Comparison of ENCODE assay signal across 1 cellular context in the genomic region with DNA sequence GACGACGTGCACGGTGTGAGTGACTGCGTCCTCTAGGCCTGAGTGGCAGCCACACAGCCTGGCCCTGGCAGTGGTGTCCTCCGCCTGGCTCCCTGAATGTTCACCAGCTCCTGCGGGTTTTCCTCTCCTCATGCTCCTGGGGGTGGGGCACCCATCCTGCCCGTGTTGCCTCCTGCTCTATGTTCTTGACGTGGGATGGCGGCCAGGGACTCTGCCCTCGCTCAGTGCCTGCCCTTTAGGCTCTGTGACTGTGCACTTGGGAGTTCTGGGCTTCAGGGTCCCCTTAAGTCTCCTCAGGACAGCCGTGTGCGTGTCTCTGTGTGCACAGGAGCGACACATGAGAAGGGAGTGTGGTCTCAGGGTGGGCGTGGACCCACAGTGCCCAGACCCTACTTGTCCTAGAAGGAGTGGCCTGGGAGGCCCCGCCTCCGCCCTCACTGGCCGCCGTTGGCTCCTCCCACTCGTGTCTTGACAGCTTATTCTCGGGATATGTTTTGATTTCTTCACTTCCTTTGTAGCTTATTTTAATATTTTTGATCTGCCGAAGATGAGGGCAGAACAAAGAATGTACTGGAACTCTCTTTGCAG.
TF ChIP-seq lines count a peak whose summit lies in the region.

No MANE protein-coding gene starts in this region.

TF ChIP-seq in HepG2, 621 proteins besides CTCF, POLR2A, EP300 and RAD21 (continued from another document and continues in another):
- TF ChIP-seq RBFOX2 (IDR thresholded peaks at IDR 0.05; ENCODE audit: low read depth, low read length): no peak; the same call in 1 of the 2 replicates
- TF ChIP-seq ZNF614 (CRISPR knock-in tag; IDR thresholded peaks at IDR 0.05; ENCODE audit: borderline replicate concordance): no peak
- no peak for TF ChIP-seq PCBP1 (IDR thresholded peaks at IDR 0.05; ENCODE audit: borderline replicate concordance, low read depth, low read length)
- TF ChIP-seq, protein P1, sequence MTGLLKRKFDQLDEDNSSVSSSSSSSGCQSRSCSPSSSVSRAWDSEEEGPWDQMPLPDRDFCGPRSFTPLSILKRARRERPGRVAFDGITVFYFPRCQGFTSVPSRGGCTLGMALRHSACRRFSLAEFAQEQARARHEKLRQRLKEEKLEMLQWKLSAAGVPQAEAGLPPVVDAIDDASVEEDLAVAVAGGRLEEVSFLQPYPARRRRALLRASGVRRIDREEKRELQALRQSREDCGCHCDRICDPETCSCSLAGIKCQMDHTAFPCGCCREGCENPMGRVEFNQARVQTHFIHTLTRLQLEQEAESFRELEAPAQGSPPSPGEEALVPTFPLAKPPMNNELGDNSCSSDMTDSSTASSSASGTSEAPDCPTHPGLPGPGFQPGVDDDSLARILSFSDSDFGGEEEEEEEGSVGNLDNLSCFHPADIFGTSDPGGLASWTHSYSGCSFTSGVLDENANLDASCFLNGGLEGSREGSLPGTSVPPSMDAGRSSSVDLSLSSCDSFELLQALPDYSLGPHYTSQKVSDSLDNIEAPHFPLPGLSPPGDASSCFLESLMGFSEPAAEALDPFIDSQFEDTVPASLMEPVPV (CRISPR knock-in tag; IDR thresholded peaks at IDR 0.05): no peak
- 0 out of 2 replicates have a peak, but pooled peaks have one; percentile 27 for TF ChIP-seq ZNF468 (CRISPR knock-in tag; IDR thresholded peaks at IDR 0.05)
- TF ChIP-seq ZNF20 (CRISPR knock-in tag; IDR thresholded peaks at IDR 0.05): no peak
- TF ChIP-seq, protein P2, sequence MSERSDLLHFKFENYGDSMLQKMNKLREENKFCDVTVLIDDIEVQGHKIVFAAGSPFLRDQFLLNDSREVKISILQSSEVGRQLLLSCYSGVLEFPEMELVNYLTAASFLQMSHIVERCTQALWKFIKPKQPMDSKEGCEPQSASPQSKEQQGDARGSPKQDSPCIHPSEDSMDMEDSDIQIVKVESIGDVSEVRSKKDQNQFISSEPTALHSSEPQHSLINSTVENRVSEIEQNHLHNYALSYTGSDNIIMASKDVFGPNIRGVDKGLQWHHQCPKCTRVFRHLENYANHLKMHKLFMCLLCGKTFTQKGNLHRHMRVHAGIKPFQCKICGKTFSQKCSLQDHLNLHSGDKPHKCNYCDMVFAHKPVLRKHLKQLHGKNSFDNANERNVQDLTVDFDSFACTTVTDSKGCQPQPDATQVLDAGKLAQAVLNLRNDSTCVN (CRISPR knock-in tag; IDR thresholded peaks at IDR 0.05; ENCODE audit: borderline replicate concordance): no peak
- TF ChIP-seq SMYD3 (CRISPR knock-in tag; IDR thresholded peaks at IDR 0.05): no peak
- TF ChIP-seq YEATS4 (CRISPR knock-in tag; IDR thresholded peaks at IDR 0.05; ENCODE audit: borderline replicate concordance): no peak
- no peak for TF ChIP-seq SKI (IDR thresholded peaks at IDR 0.05; ENCODE audit: partially characterized antibody)
- TF ChIP-seq ZNF589 (CRISPR knock-in tag; conservative IDR thresholded peaks at IDR 0.05): no peak
- TF ChIP-seq RFXANK (CRISPR knock-in tag; IDR thresholded peaks at IDR 0.05): no peak
- no peak; the same call in 1 of the 2 replicates for TF ChIP-seq FOXK1 (CRISPR knock-in tag; IDR thresholded peaks at IDR 0.05; ENCODE audit: borderline replicate concordance, low read depth)
- TF ChIP-seq ZNF747 (CRISPR knock-in tag; IDR thresholded peaks at IDR 0.05; ENCODE audit: borderline replicate concordance): no peak
- TF ChIP-seq ZNF264 (CRISPR knock-in tag; IDR thresholded peaks at IDR 0.05): no peak
- TF ChIP-seq ZNF12 (CRISPR knock-in tag; IDR thresholded peaks at IDR 0.05): no peak
- TF ChIP-seq, protein P3, sequence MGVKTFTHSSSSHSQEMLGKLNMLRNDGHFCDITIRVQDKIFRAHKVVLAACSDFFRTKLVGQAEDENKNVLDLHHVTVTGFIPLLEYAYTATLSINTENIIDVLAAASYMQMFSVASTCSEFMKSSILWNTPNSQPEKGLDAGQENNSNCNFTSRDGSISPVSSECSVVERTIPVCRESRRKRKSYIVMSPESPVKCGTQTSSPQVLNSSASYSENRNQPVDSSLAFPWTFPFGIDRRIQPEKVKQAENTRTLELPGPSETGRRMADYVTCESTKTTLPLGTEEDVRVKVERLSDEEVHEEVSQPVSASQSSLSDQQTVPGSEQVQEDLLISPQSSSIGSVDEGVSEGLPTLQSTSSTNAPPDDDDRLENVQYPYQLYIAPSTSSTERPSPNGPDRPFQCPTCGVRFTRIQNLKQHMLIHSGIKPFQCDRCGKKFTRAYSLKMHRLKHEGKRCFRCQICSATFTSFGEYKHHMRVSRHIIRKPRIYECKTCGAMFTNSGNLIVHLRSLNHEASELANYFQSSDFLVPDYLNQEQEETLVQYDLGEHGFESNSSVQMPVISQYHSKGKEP (CRISPR knock-in tag; IDR thresholded peaks at IDR 0.05): no peak
- TF ChIP-seq, protein P4, sequence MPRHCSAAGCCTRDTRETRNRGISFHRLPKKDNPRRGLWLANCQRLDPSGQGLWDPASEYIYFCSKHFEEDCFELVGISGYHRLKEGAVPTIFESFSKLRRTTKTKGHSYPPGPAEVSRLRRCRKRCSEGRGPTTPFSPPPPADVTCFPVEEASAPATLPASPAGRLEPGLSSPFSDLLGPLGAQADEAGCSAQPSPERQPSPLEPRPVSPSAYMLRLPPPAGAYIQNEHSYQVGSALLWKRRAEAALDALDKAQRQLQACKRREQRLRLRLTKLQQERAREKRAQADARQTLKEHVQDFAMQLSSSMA (CRISPR knock-in tag; IDR thresholded peaks at IDR 0.05): no peak
- TF ChIP-seq FLYWCH1 (CRISPR knock-in tag; IDR thresholded peaks at IDR 0.05): no peak
- no peak for TF ChIP-seq SMARCE1 (IDR thresholded peaks at IDR 0.05; ENCODE audit: borderline replicate concordance)
- no peak for TF ChIP-seq ZNF720 (CRISPR knock-in tag; IDR thresholded peaks at IDR 0.05)
- TF ChIP-seq ZC3H13 (CRISPR knock-in tag; IDR thresholded peaks at IDR 0.05): peak; percentile 83; the same call in 1 of the 2 replicates
- TF ChIP-seq ARID2 (CRISPR knock-in tag; IDR thresholded peaks at IDR 0.05; ENCODE audit: borderline replicate concordance): no peak
- TF ChIP-seq, protein P5, sequence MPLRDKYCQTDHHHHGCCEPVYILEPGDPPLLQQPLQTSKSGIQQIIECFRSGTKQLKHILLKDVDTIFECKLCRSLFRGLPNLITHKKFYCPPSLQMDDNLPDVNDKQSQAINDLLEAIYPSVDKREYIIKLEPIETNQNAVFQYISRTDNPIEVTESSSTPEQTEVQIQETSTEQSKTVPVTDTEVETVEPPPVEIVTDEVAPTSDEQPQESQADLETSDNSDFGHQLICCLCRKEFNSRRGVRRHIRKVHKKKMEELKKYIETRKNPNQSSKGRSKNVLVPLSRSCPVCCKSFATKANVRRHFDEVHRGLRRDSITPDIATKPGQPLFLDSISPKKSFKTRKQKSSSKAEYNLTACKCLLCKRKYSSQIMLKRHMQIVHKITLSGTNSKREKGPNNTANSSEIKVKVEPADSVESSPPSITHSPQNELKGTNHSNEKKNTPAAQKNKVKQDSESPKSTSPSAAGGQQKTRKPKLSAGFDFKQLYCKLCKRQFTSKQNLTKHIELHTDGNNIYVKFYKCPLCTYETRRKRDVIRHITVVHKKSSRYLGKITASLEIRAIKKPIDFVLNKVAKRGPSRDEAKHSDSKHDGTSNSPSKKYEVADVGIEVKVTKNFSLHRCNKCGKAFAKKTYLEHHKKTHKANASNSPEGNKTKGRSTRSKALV (CRISPR knock-in tag; IDR thresholded peaks at IDR 0.05): no peak
- no peak for TF ChIP-seq ZNF253 (CRISPR knock-in tag; IDR thresholded peaks at IDR 0.05; ENCODE audit: borderline replicate concordance)
- no peak for TF ChIP-seq NFATC3 (CRISPR knock-in tag; IDR thresholded peaks at IDR 0.05)
- TF ChIP-seq CHD4 (IDR thresholded peaks at IDR 0.05; ENCODE audit: borderline replicate concordance, low read length): no peak
- TF ChIP-seq ZKSCAN8 (CRISPR knock-in tag; IDR thresholded peaks at IDR 0.05; ENCODE audit: borderline replicate concordance): no peak
- TF ChIP-seq, protein P6, sequence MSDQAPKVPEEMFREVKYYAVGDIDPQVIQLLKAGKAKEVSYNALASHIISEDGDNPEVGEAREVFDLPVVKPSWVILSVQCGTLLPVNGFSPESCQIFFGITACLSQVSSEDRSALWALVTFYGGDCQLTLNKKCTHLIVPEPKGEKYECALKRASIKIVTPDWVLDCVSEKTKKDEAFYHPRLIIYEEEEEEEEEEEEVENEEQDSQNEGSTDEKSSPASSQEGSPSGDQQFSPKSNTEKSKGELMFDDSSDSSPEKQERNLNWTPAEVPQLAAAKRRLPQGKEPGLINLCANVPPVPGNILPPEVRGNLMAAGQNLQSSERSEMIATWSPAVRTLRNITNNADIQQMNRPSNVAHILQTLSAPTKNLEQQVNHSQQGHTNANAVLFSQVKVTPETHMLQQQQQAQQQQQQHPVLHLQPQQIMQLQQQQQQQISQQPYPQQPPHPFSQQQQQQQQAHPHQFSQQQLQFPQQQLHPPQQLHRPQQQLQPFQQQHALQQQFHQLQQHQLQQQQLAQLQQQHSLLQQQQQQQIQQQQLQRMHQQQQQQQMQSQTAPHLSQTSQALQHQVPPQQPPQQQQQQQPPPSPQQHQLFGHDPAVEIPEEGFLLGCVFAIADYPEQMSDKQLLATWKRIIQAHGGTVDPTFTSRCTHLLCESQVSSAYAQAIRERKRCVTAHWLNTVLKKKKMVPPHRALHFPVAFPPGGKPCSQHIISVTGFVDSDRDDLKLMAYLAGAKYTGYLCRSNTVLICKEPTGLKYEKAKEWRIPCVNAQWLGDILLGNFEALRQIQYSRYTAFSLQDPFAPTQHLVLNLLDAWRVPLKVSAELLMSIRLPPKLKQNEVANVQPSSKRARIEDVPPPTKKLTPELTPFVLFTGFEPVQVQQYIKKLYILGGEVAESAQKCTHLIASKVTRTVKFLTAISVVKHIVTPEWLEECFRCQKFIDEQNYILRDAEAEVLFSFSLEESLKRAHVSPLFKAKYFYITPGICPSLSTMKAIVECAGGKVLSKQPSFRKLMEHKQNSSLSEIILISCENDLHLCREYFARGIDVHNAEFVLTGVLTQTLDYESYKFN (CRISPR knock-in tag; conservative IDR thresholded peaks at IDR 0.05): no peak
- peak; percentile 59; the same call in 1 of the 2 replicates for TF ChIP-seq ZBTB7A (CRISPR knock-in tag; IDR thresholded peaks at IDR 0.05)
- no peak for TF ChIP-seq WIZ (CRISPR knock-in tag; IDR thresholded peaks at IDR 0.05)
- TF ChIP-seq CEBPB (IDR thresholded peaks at IDR 0.05; ENCODE audit: borderline replicate concordance, low read depth, low read length): no peak
- TF ChIP-seq, protein P7, sequence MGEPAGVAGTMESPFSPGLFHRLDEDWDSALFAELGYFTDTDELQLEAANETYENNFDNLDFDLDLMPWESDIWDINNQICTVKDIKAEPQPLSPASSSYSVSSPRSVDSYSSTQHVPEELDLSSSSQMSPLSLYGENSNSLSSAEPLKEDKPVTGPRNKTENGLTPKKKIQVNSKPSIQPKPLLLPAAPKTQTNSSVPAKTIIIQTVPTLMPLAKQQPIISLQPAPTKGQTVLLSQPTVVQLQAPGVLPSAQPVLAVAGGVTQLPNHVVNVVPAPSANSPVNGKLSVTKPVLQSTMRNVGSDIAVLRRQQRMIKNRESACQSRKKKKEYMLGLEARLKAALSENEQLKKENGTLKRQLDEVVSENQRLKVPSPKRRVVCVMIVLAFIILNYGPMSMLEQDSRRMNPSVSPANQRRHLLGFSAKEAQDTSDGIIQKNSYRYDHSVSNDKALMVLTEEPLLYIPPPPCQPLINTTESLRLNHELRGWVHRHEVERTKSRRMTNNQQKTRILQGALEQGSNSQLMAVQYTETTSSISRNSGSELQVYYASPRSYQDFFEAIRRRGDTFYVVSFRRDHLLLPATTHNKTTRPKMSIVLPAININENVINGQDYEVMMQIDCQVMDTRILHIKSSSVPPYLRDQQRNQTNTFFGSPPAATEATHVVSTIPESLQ (CRISPR knock-in tag; conservative IDR thresholded peaks at IDR 0.05): no peak
- no peak for TF ChIP-seq CAMTA2 (CRISPR knock-in tag; IDR thresholded peaks at IDR 0.05; ENCODE audit: borderline replicate concordance)
- TF ChIP-seq MTF1 (CRISPR knock-in tag; IDR thresholded peaks at IDR 0.05): no peak
- TF ChIP-seq, protein P8, sequence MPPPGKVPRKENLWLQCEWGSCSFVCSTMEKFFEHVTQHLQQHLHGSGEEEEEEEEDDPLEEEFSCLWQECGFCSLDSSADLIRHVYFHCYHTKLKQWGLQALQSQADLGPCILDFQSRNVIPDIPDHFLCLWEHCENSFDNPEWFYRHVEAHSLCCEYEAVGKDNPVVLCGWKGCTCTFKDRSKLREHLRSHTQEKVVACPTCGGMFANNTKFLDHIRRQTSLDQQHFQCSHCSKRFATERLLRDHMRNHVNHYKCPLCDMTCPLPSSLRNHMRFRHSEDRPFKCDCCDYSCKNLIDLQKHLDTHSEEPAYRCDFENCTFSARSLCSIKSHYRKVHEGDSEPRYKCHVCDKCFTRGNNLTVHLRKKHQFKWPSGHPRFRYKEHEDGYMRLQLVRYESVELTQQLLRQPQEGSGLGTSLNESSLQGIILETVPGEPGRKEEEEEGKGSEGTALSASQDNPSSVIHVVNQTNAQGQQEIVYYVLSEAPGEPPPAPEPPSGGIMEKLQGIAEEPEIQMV (CRISPR knock-in tag; IDR thresholded peaks at IDR 0.05; ENCODE audit: low read depth): no peak
- peak; percentile 47; the same call in 1 of the 2 replicates for TF ChIP-seq POLR2AphosphoS5 (IDR thresholded peaks at IDR 0.05; ENCODE audit: low read depth, low read length)
- TF ChIP-seq ZSCAN9 (CRISPR knock-in tag; IDR thresholded peaks at IDR 0.05; ENCODE audit: borderline replicate concordance): no peak
- no peak for TF ChIP-seq RXRB (CRISPR knock-in tag; IDR thresholded peaks at IDR 0.05; ENCODE audit: borderline replicate concordance)
- TF ChIP-seq GTF2F1 (IDR thresholded peaks at IDR 0.05; ENCODE audit: low read length): no peak
- TF ChIP-seq ZNF263 (CRISPR knock-in tag; IDR thresholded peaks at IDR 0.05): no peak
- TF ChIP-seq NR3C1 (CRISPR knock-in tag; IDR thresholded peaks at IDR 0.05): no peak
- no peak for TF ChIP-seq ZNF839 (CRISPR knock-in tag; IDR thresholded peaks at IDR 0.05; ENCODE audit: borderline replicate concordance)
- TF ChIP-seq ZNF598 (CRISPR knock-in tag; IDR thresholded peaks at IDR 0.05; ENCODE audit: borderline replicate concordance): peak; percentile 65; the same call in 1 of the 2 replicates
- no peak for TF ChIP-seq ZNF138 (CRISPR knock-in tag; IDR thresholded peaks at IDR 0.05; ENCODE audit: low read depth)
- no peak for TF ChIP-seq HHEX (CRISPR knock-in tag; IDR thresholded peaks at IDR 0.05)
- TF ChIP-seq, protein P9, sequence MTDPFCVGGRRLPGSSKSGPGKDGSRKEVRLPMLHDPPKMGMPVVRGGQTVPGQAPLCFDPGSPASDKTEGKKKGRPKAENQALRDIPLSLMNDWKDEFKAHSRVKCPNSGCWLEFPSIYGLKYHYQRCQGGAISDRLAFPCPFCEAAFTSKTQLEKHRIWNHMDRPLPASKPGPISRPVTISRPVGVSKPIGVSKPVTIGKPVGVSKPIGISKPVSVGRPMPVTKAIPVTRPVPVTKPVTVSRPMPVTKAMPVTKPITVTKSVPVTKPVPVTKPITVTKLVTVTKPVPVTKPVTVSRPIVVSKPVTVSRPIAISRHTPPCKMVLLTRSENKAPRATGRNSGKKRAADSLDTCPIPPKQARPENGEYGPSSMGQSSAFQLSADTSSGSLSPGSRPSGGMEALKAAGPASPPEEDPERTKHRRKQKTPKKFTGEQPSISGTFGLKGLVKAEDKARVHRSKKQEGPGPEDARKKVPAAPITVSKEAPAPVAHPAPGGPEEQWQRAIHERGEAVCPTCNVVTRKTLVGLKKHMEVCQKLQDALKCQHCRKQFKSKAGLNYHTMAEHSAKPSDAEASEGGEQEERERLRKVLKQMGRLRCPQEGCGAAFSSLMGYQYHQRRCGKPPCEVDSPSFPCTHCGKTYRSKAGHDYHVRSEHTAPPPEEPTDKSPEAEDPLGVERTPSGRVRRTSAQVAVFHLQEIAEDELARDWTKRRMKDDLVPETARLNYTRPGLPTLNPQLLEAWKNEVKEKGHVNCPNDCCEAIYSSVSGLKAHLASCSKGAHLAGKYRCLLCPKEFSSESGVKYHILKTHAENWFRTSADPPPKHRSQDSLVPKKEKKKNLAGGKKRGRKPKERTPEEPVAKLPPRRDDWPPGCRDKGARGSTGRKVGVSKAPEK (CRISPR knock-in tag; IDR thresholded peaks at IDR 0.05; ENCODE audit: borderline replicate concordance): no peak
- TF ChIP-seq TAF1 (CRISPR knock-in tag; IDR thresholded peaks at IDR 0.05): peak; percentile 24; the same call in 1 of the 2 replicates
